30 cellular contexts compared by ENCODE assay signal in the genomic region with DNA sequence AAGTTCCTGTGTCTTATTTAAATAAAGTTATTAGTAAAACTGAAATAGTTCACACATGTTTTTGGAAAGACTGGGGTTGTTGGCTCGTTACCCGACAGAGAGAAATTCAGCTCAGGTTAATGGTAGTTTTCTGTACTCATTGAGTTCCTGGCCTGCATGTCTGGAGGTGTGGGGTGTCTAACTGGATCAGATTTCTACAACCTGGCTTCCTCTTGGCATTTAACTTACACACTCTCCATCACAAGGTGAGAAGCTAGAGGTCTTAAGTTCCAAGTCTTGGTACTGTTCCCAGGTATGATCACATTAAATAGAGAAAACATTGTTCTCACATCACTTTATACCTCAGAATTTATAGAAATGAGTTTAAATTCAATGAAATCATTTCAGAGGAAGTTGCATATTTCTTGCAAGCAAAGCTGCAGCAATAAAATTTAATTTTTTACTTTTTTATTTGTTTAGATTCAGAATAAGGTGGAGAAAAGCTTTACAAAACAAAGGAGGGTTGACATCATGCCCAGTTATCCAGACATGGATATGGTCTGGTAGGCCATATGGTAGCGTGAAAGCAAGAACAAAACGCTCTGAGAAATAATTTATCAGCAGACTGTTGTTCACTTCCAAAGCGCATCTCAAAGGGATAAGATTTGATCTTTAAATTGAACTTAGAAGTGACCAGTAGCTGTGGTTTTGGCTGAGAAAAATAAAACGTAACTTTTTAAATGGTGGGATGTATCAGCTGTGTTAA.
"Had no signal": no experiment of that assay in that cellular context is flagged by ENCODE, and none has a peak within 500 bp of the region (broad histone marks: within the 10 kb centered on the region; RNA-seq: fewer than 3 reads in every experiment).

No MANE protein-coding gene starts in this region.

- H3K9me3 Mint-ChIP-seq: activated B cell treated with CpG ODN at 0.5 μM for 24 hours; activated CD4-positive, alpha-beta memory T cell treated with anti-CD3 and anti-CD28 coated beads, Interleukin-2, amount 10 ng/mL, durations not matched to agents 7 days and 5 days; activated T-cell treated with anti-CD3 and anti-CD28 coated beads, Interleukin-2, amount 50 U/mL, for 4 hours; activated T-helper 17 cell treated with anti-CD3 and anti-CD28 coated beads, Interleukin-2, amount 50 U/mL, for 72 hours; dendritic cell treated with granulocyte-macrophage colony-stimulating factor and Interleukin-4, amounts not matched to agents 40 ng/mL and 50 ng/mL, for 4 days; effector memory CD8-positive, alpha-beta T cell; T-helper 2 cell treated with Interferon-gamma antibody and Interleukin-4, amounts not matched to agents 5 μg/mL and 100 μg/mL, for 36 hours had no signal

- H3K9me3 ChIP-seq: adrenal gland, body of pancreas, esophagus muscularis mucosa, gastrocnemius medialis, heart left ventricle had no signal

- ATAC-seq: activated CD4-positive, CD25-positive, alpha-beta regulatory T cell treated with anti-CD3 and anti-CD28 coated beads, Interleukin-2, amount 50 U/mL, for 24 hours; activated T-cell treated with anti-CD3 and anti-CD28 coated beads, Interleukin-2, amount 50 U/mL, for 4 hours; activated T-helper 17 cell treated with anti-CD3 and anti-CD28 coated beads, Interleukin-2, amount 50 U/mL, for 72 hours; body of pancreas; effector memory CD8-positive, alpha-beta T cell; foreskin keratinocyte; gastrocnemius medialis; heart left ventricle; T-helper 17 cell had no signal

- H3K36me3 ChIP-seq: adrenal gland, gastrocnemius medialis had no signal

- H3K4me1 ChIP-seq: adrenal gland, body of pancreas, esophagus muscularis mucosa, gastrocnemius medialis, heart left ventricle had no signal

- H3K27me3 ChIP-seq: adrenal gland, body of pancreas, dorsolateral prefrontal cortex, esophagus muscularis mucosa, foreskin keratinocyte, gastrocnemius medialis, heart left ventricle had no signal

- H3K27ac Mint-ChIP-seq: activated B cell treated with CpG ODN at 0.5 μM for 24 hours; activated CD4-positive, alpha-beta memory T cell treated with anti-CD3 and anti-CD28 coated beads, Interleukin-2, amount 10 ng/mL, durations not matched to agents 7 days and 5 days; activated naive CD8-positive, alpha-beta T cell; activated T-helper 17 cell treated with anti-CD3 and anti-CD28 coated beads, Interleukin-2, amount 50 U/mL, for 72 hours; dendritic cell treated with granulocyte-macrophage colony-stimulating factor and Interleukin-4, amounts not matched to agents 40 ng/mL and 50 ng/mL, for 4 days; T-helper 17 cell; T-helper 2 cell treated with Interferon-gamma antibody and Interleukin-4, amounts not matched to agents 5 μg/mL and 100 μg/mL, for 36 hours had no signal

- H3K4me1 Mint-ChIP-seq: activated B cell treated with CpG ODN at 0.5 μM for 24 hours; activated CD4-positive, alpha-beta memory T cell treated with anti-CD3 and anti-CD28 coated beads, Interleukin-2, amount 10 ng/mL, durations not matched to agents 7 days and 5 days; activated T-helper 17 cell treated with anti-CD3 and anti-CD28 coated beads, Interleukin-2, amount 50 U/mL, for 72 hours had no signal

- H3K27me3 Mint-ChIP-seq: activated B cell treated with CpG ODN at 0.5 μM for 24 hours; activated CD4-positive, alpha-beta memory T cell treated with anti-CD3 and anti-CD28 coated beads, Interleukin-2, amount 10 ng/mL, durations not matched to agents 7 days and 5 days; activated naive CD8-positive, alpha-beta T cell; activated T-helper 17 cell treated with anti-CD3 and anti-CD28 coated beads, Interleukin-2, amount 50 U/mL, for 72 hours; dendritic cell treated with granulocyte-macrophage colony-stimulating factor and Interleukin-4, amounts not matched to agents 40 ng/mL and 50 ng/mL, for 4 days; effector memory CD8-positive, alpha-beta T cell; T-helper 17 cell had no signal

- H3K27ac ChIP-seq: adrenal gland, body of pancreas, coronary artery, esophagus muscularis mucosa, foreskin keratinocyte, gastrocnemius medialis, heart left ventricle, WERI-Rb-1 had no signal

- H3K4me3 ChIP-seq: adrenal gland, body of pancreas, coronary artery, dorsolateral prefrontal cortex, esophagus muscularis mucosa, gastrocnemius medialis, heart left ventricle had no signal

- H3K4me3 Mint-ChIP-seq: activated B cell treated with CpG ODN at 0.5 μM for 24 hours; activated CD4-positive, alpha-beta memory T cell treated with anti-CD3 and anti-CD28 coated beads, Interleukin-2, amount 10 ng/mL, durations not matched to agents 7 days and 5 days; activated naive CD8-positive, alpha-beta T cell; activated T-cell treated with anti-CD3 and anti-CD28 coated beads, Interleukin-2, amount 50 U/mL, for 4 hours; activated T-helper 17 cell treated with anti-CD3 and anti-CD28 coated beads, Interleukin-2, amount 50 U/mL, for 72 hours; dendritic cell treated with granulocyte-macrophage colony-stimulating factor and Interleukin-4, amounts not matched to agents 40 ng/mL and 50 ng/mL, for 4 days; effector memory CD8-positive, alpha-beta T cell; T-helper 17 cell; T-helper 2 cell treated with Interferon-gamma antibody and Interleukin-4, amounts not matched to agents 5 μg/mL and 100 μg/mL, for 36 hours had no signal

- DNase-seq: activated B cell treated with CpG ODN at 0.5 μM for 24 hours; activated CD4-positive, alpha-beta memory T cell treated with anti-CD3 and anti-CD28 coated beads, Interleukin-2, amount 10 ng/mL, durations not matched to agents 7 days and 5 days; activated CD4-positive, alpha-beta T cell treated with anti-CD3 and anti-CD28 coated beads for 48 hours; activated effector memory CD4-positive, alpha-beta T cell treated with Interleukin-2 at 50 U/mL for 16 hours; activated gamma-delta T cell treated with Interleukin-2 at 50 U/mL for 16 hours; activated naive CD4-positive, alpha-beta T cell treated with anti-CD3 and anti-CD28 coated beads, Interleukin-2, amount 50 U/mL, for 16 hours; activated naive CD4-positive, alpha-beta T cell treated with Interleukin-2 at 50 U/mL for 16 hours; activated T-cell treated with anti-CD3 and anti-CD28 coated beads, Interleukin-2, amount 50 U/mL, for 4 hours; adrenal gland; amygdala; aorta; body of pancreas; dorsolateral prefrontal cortex; effector memory CD8-positive, alpha-beta T cell; erythroblast; foreskin keratinocyte; gastrocnemius medialis; glutamatergic neuron; heart left ventricle; T-helper 1 cell; T-helper 17 cell; T1000; WERI-Rb-1 had no signal
